Comparison of ENCODE assay signal across 1 cellular context in genomic region chr11:1271406-1271805, GRCh38.
TF ChIP-seq lines count a peak whose summit lies in the region.

No MANE protein-coding gene starts in this region.

TF ChIP-seq in IMR-90, 13 proteins besides CTCF, POLR2A, EP300 and RAD21:
- TF ChIP-seq MAFK (IDR thresholded peaks at IDR 0.05; ENCODE audit: low read depth, low read length), result no peak
- no peak for TF ChIP-seq ELK1 (IDR thresholded peaks at IDR 0.05; ENCODE audit: borderline replicate concordance, low read depth, low read length)
- TF ChIP-seq MAZ (IDR thresholded peaks at IDR 0.05; ENCODE audit: borderline replicate concordance, low read depth, low read length), result no peak
- no peak for TF ChIP-seq CEBPB (IDR thresholded peaks at IDR 0.05; ENCODE audit: low read depth, low read length)
